14 cellular contexts compared by ENCODE assay signal in the genomic region with DNA sequence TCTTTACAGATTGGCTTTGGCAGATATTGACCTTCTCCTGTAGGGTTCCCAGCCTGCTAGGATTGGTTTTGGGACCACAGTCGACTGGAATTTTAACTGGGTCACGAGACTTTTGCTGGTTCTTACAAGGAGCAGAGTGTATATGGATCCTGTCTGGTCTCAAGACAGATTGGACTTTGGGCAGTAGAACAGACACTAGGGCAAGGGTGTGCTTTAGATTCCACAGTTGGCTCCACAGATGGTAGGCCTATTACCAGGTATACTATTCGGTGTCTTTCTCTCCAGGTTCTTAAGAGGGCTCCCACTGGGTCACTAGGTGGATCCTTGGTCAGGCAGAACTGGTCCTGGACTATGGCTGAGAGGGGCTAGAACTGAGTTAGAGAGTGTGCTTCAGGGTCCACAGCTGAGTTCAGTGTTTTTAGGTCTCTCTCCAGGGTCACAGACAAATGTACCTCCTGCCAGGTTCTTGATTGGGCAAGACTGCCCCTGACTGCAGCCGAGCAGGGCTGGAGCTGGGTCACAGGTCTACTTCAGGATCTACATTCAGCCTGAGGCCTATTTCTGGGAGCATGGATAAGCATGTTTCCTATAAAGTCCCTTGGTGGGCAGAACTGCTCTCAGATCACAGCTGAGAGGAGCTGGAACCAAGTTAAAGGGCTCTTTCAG.
"Had no signal": no experiment of that assay in that cellular context is flagged by ENCODE, and none has a peak within 500 bp of the region (broad histone marks: within the 10 kb centered on the region; RNA-seq: fewer than 3 reads in every experiment).

No MANE protein-coding gene starts in this region.

- H3K4me3 ChIP-seq: ovary, right atrium auricular region, tibial artery, upper lobe of right lung, vagina had no signal

- H3K27ac ChIP-seq: foreskin keratinocyte, ovary, right atrium auricular region, tibial artery, upper lobe of right lung, vagina had no signal

- ATAC-seq: foreskin keratinocyte; left cardiac atrium; natural killer cell; stimulated activated effector memory CD8-positive, alpha-beta T cell treated with anti-CD3 and anti-CD28 coated beads, Interleukin-12 subunit alpha, Interleukin-12 subunit beta, amount 100 ng/mL, for 72 hours; upper lobe of right lung had no signal

- H3K9me3 ChIP-seq: upper lobe of right lung had no signal

- H3K27me3 ChIP-seq: foreskin keratinocyte, ovary, right atrium auricular region, tibial artery, upper lobe of right lung, vagina had no signal

- DNase-seq: erythroblast; foreskin keratinocyte; kidney; left cardiac atrium; natural killer cell; ovary; stimulated activated CD4-positive, alpha-beta T cell treated with anti-CD3 and anti-CD28 coated beads, Interleukin-4, amount 100 ng/mL, for 1 hour; stimulated activated CD8-positive, alpha-beta memory T cell treated with anti-CD3 and anti-CD28 coated beads, Interleukin-4, amount 100 ng/mL, for 48 hours; tibial artery; upper lobe of right lung had no signal

- H3K4me1 ChIP-seq: foreskin keratinocyte, right atrium auricular region, tibial artery, upper lobe of right lung, vagina had no signal

- FAIRE-seq: endothelial cell of umbilical vein, kidney had no signal

- H3K36me3 ChIP-seq: ovary, right atrium auricular region, upper lobe of right lung, vagina had no signal
